In the genomic region with DNA sequence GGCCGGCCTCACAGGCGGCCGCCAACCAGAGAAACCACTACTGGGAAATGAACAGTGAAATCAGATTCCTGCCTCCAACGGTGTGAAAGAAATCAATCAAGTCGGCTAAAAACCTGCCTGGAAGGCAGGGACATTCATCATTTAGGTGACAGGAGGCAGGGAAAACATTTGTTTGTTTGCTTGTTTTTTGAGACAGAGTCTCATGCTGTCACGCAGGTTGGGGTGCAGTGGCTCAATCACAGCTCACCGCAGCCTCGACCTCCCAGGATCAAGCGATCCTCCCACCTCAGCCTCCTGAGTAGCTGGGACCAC, we compare ENCODE assay signal across 2 cellular contexts.
A peak's percentile ranks its signal among the peaks of the same experiment; 100 is the strongest.
TF ChIP-seq lines count a peak whose summit lies in the region.

No MANE protein-coding gene starts in this region.

TF ChIP-seq in HEK293T, 16 proteins besides CTCF, POLR2A, EP300 and RAD21 (continued from another document):
- TF ChIP-seq, protein P1, sequence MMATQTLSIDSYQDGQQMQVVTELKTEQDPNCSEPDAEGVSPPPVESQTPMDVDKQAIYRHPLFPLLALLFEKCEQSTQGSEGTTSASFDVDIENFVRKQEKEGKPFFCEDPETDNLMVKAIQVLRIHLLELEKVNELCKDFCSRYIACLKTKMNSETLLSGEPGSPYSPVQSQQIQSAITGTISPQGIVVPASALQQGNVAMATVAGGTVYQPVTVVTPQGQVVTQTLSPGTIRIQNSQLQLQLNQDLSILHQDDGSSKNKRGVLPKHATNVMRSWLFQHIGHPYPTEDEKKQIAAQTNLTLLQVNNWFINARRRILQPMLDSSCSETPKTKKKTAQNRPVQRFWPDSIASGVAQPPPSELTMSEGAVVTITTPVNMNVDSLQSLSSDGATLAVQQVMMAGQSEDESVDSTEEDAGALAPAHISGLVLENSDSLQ (IDR thresholded peaks at IDR 0.05), result peak; percentile 49; the same call in 1 of the 2 replicates
- no peak for TF ChIP-seq HDGF (IDR thresholded peaks at IDR 0.05; ENCODE audit: borderline replicate concordance)

TF ChIP-seq in K562, 482 proteins besides CTCF, POLR2A, EP300 and RAD21:
- TF ChIP-seq, protein P2, sequence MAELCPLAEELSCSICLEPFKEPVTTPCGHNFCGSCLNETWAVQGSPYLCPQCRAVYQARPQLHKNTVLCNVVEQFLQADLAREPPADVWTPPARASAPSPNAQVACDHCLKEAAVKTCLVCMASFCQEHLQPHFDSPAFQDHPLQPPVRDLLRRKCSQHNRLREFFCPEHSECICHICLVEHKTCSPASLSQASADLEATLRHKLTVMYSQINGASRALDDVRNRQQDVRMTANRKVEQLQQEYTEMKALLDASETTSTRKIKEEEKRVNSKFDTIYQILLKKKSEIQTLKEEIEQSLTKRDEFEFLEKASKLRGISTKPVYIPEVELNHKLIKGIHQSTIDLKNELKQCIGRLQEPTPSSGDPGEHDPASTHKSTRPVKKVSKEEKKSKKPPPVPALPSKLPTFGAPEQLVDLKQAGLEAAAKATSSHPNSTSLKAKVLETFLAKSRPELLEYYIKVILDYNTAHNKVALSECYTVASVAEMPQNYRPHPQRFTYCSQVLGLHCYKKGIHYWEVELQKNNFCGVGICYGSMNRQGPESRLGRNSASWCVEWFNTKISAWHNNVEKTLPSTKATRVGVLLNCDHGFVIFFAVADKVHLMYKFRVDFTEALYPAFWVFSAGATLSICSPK (IDR thresholded peaks at IDR 0.05; ENCODE audit: borderline replicate concordance), result no peak
- TF ChIP-seq ZNF77 (CRISPR knock-in tag; IDR thresholded peaks at IDR 0.05), result no peak
- TF ChIP-seq ZNF707 (CRISPR knock-in tag; conservative IDR thresholded peaks at IDR 0.05), result no peak
- TF ChIP-seq GTF2F1 (IDR thresholded peaks at IDR 0.05; ENCODE audit: low read depth, low read length), result no peak
- TF ChIP-seq, protein P3, sequence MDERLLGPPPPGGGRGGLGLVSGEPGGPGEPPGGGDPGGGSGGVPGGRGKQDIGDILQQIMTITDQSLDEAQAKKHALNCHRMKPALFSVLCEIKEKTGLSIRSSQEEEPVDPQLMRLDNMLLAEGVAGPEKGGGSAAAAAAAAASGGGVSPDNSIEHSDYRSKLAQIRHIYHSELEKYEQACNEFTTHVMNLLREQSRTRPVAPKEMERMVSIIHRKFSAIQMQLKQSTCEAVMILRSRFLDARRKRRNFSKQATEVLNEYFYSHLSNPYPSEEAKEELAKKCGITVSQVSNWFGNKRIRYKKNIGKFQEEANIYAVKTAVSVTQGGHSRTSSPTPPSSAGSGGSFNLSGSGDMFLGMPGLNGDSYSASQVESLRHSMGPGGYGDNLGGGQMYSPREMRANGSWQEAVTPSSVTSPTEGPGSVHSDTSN (CRISPR knock-in tag; IDR thresholded peaks at IDR 0.05; ENCODE audit: low read depth), result no peak
- TF ChIP-seq, protein P3 (tag; conservative IDR thresholded peaks at IDR 0.05; ENCODE audit: low read depth), result 0 out of 2 replicates have a peak, but pooled peaks have one; percentile 26
- TF ChIP-seq ILK (tag; IDR thresholded peaks at IDR 0.05; ENCODE audit: borderline replicate concordance, low read depth), result no peak
- TF ChIP-seq ZNF3 (CRISPR knock-in tag; IDR thresholded peaks at IDR 0.05), result no peak
- no peak for TF ChIP-seq PRMT5 (CRISPR knock-in tag; IDR thresholded peaks at IDR 0.05)
- TF ChIP-seq MEIS2 (IDR thresholded peaks at IDR 0.05; ENCODE audit: partially characterized antibody), result peak; percentile 67
- TF ChIP-seq, protein P4, sequence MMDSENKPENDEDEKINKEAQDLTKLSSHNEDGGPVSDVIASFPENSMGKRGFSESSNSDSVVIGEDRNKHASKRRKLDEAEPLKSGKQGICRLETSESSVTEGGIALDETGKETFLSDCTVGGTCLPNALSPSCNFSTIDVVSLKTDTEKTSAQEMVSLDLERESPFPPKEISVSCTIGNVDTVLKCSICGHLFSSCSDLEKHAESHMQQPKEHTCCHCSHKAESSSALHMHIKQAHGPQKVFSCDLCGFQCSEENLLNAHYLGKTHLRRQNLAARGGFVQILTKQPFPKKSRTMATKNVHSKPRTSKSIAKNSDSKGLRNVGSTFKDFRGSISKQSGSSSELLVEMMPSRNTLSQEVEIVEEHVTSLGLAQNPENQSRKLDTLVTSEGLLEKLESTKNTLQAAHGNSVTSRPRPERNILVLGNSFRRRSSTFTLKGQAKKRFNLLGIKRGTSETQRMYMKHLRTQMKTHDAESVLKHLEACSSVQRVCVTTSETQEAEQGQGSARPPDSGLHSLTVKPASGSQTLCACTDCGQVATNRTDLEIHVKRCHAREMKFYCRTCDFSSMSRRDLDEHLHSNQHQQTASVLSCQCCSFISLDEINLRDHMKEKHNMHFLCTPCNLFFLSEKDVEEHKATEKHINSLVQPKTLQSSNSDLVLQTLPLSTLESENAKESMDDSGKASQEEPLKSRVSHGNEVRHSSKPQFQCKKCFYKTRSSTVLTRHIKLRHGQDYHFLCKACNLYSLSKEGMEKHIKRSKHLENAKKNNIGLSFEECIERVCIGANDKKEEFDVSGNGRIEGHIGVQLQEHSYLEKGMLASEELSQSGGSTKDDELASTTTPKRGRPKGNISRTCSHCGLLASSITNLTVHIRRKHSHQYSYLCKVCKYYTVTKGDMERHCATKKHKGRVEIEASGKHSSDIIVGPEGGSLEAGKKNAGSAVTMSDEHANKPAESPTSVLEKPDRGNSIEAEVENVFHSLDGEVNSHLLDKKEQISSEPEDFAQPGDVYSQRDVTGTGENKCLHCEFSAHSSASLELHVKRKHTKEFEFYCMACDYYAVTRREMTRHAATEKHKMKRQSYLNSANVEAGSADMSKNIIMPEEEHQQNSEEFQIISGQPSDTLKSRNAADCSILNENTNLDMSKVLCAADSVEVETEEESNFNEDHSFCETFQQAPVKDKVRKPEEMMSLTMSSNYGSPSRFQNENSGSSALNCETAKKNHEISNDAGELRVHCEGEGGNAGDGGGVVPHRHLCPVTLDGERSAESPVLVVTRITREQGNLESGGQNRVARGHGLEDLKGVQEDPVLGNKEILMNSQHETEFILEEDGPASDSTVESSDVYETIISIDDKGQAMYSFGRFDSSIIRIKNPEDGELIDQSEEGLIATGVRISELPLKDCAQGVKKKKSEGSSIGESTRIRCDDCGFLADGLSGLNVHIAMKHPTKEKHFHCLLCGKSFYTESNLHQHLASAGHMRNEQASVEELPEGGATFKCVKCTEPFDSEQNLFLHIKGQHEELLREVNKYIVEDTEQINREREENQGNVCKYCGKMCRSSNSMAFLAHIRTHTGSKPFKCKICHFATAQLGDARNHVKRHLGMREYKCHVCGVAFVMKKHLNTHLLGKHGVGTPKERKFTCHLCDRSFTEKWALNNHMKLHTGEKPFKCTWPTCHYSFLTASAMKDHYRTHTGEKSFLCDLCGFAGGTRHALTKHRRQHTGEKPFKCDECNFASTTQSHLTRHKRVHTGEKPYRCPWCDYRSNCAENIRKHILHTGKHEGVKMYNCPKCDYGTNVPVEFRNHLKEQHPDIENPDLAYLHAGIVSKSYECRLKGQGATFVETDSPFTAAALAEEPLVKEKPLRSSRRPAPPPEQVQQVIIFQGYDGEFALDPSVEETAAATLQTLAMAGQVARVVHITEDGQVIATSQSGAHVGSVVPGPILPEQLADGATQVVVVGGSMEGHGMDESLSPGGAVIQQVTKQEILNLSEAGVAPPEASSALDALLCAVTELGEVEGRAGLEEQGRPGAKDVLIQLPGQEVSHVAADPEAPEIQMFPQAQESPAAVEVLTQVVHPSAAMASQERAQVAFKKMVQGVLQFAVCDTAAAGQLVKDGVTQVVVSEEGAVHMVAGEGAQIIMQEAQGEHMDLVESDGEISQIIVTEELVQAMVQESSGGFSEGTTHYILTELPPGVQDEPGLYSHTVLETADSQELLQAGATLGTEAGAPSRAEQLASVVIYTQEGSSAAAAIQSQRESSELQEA (IDR thresholded peaks at IDR 0.05; ENCODE audit: low read depth), result no peak
- TF ChIP-seq, protein P1 (IDR thresholded peaks at IDR 0.05), result peak; percentile 57
- TF ChIP-seq NR2C2 (CRISPR knock-in tag; IDR thresholded peaks at IDR 0.05), result no peak
- no peak for TF ChIP-seq NR2C2 (tag; IDR thresholded peaks at IDR 0.05)
- TF ChIP-seq ZNF165 (CRISPR knock-in tag; IDR thresholded peaks at IDR 0.05; ENCODE audit: borderline replicate concordance), result no peak
